Comparison of ENCODE assay signal across 12 cellular contexts in genomic region chr15:100931143-100931890, GRCh38. TPM values are rescaled to one million over a fixed set of nuclear protein-coding genes. Genes with fewer than 3 reads are reported as not detected.
DNase-seq lines count a peak whose midpoint lies in the region; ATAC-seq and TF ChIP-seq lines count a peak whose summit lies in the region.
"Had no signal": no experiment of that assay in that cellular context is flagged by ENCODE, and none has a peak within 500 bp of the region (broad histone marks: within the 10 kb centered on the region; RNA-seq: fewer than 3 reads in every experiment).

No MANE protein-coding gene starts in this region.

- H3K36me3 ChIP-seq in thyroid gland = no peaks in the 10 kb centered on the region
- H3K36me3 ChIP-seq: left ventricle myocardium inferior had no signal

- peaks cover 12 to 19% of the 10 kb centered on the region in 2 donors for H3K4me1 ChIP-seq in thyroid gland
- H3K4me1 ChIP-seq: left ventricle myocardium inferior had no signal

- H3K27ac ChIP-seq in thyroid gland = no peak overlapping the region
- H3K27ac ChIP-seq: heart left ventricle, left ventricle myocardium inferior had no signal

- TF ChIP-seq POLR2A in thyroid gland (IDR thresholded peaks at IDR 0.05) = no peak

- intact Hi-C loops in thyroid gland (cut with DNase I) = no loop called here

- peak; percentile 75 for DNase-seq in thyroid gland
- DNase-seq in Kasumi-1 (lab: John Stamatoyannopoulos, UW) = no peak
- DNase-seq in NOMO-1 (lab: John Stamatoyannopoulos, UW; ENCODE audit: unreplicated experiment in 2 of 2) = no peak
- DNase-seq: activated CD8-positive, alpha-beta memory T cell treated with anti-CD3 and anti-CD28 coated beads, Interleukin-2, amount 50 U/mL, for 48 hours; Calu3; heart left ventricle; left ventricle myocardium inferior; stimulated activated CD4-positive, alpha-beta T cell treated with anti-CD3 and anti-CD28 coated beads, Interleukin-15, amount 100 ng/mL, for 24 hours had no signal

- no peak for TF ChIP-seq CTCF in thyroid gland (IDR thresholded peaks at IDR 0.05)

- 65 to 72% methylated on average over 15 of the region's 15 CpGs for WGBS in thyroid gland, 2 donors

- ATAC-seq in GM18870 (IDR thresholded peaks at IDR 0.05; ENCODE audit: unreplicated experiment) (peak; percentile 40), GM21825 (IDR thresholded peaks at IDR 0.05; ENCODE audit: unreplicated experiment) (peak; percentile 34), HG03460 (IDR thresholded peaks at IDR 0.05; ENCODE audit: unreplicated experiment) (peak; percentile 45), HG02981 (IDR thresholded peaks at IDR 0.05; ENCODE audit: unreplicated experiment) (no peak)
- ATAC-seq: heart left ventricle had no signal

- no peaks in the 10 kb centered on the region for H3K9me3 ChIP-seq in thyroid gland
- H3K9me3 ChIP-seq: heart left ventricle, left ventricle myocardium inferior had no signal

- no peaks in the 10 kb centered on the region for H3K27me3 ChIP-seq in thyroid gland
- H3K27me3 ChIP-seq: heart left ventricle had no signal

- H3K4me3 ChIP-seq in thyroid gland (replicated peaks in 1 of 3) = no peak overlapping the region
- H3K4me3 ChIP-seq: heart left ventricle, left ventricle myocardium inferior had no signal

RNA-seq across cellular contexts. Expression of gene LRRK1, which starts 12.2 kb away (rescaled TPM):
- total RNA-seq in thyroid gland = 10 to 100 TPM in 1 of 4 donors, 1 to 10 TPM in 3; 7.1 to 29.3 (median 8.5) TPM

RNA-seq across cellular contexts. Expression of gene ALDH1A3, which starts 51.7 kb away (rescaled TPM):
- 10 to 100 TPM in 1 of 4 donors, 1 to 10 TPM in 3; 7.1 to 17.9 (median 8.5) TPM for total RNA-seq in thyroid gland

Comparison
In these comparisons a context has a peak if more than half of its experiments do, and no peak if none do; other contexts are left out.
1. DNase-seq: peak in thyroid gland (2 of 2); none in Kasumi-1 (0 of 2) and NOMO-1 (0 of 2).